ENCODE assay signal across 22 cellular contexts in the genomic region with DNA sequence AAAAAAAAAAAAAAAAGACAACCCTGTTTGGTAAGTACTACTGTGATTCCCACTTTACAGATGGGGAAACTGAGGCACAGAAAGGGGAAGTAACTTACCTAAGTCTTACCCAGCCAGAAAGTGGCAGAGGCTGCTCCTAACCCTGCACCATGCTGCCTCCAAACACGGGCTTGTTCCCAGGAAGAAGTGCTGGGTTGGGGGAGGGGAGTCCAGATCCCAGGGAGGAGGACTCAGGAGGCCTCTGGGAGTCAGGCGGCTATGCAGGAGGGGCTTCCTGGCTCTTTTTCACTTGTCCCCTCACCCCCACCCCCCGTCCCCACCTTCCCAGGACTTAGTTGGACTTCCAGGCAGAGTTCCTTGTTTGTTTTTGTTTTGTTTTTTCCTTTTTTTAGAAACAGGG.
"Had no signal": no experiment of that assay in that cellular context is flagged by ENCODE, and none has a peak within 500 bp of the region (broad histone marks: within the 10 kb centered on the region; RNA-seq: fewer than 3 reads in every experiment).

No MANE protein-coding gene starts in this region.

- H3K27ac ChIP-seq: dorsolateral prefrontal cortex, prostate gland, right atrium auricular region, sigmoid colon, testis, tibial artery had no signal

- H3K27me3 Mint-ChIP-seq: naive thymus-derived CD4-positive, alpha-beta T cell; stimulated activated memory B cell treated with anti-CD40 and anti-IgM and Interleukin-4, amounts not matched to agents 10 μg/mL and 1 μg/mL and 100 μg/mL, for 72 hours had no signal

- H3K9me3 Mint-ChIP-seq: nephron progenitor cell; stimulated activated memory B cell treated with anti-CD40 and anti-IgM and Interleukin-4, amounts not matched to agents 10 μg/mL and 1 μg/mL and 100 μg/mL, for 72 hours; type B pancreatic cell had no signal

- H3K9me3 ChIP-seq: prostate gland, right atrium auricular region, sigmoid colon, testis, tibial artery had no signal

- DNase-seq: dorsolateral prefrontal cortex; effector CD4-positive, alpha-beta T cell; head of caudate nucleus; mesendoderm; midbrain; naive thymus-derived CD4-positive, alpha-beta T cell; nephron progenitor cell; nucleus accumbens; sigmoid colon; stimulated activated CD4-positive, alpha-beta T cell treated with anti-CD3 and anti-CD28 coated beads, Interleukin-2, amount 100 ng/mL, for 24 hours; stimulated activated CD4-positive, alpha-beta T cell treated with anti-CD3 and anti-CD28 coated beads, Interleukin-4, amount 100 ng/mL, for 24 hours; stimulated activated naive CD8-positive, alpha-beta T cell treated with anti-CD3 and anti-CD28 coated beads, Interleukin-15, Interleukin-2, amounts not matched to agents 100 U/mL and 50 U/mL, for 24 hours; substantia nigra; testis; tibial artery had no signal

- H3K4me1 ChIP-seq: prostate gland, right atrium auricular region, sigmoid colon, testis, tibial artery had no signal

- H3K36me3 ChIP-seq: prostate gland, right atrium auricular region, sigmoid colon, tibial artery had no signal

- H3K36me3 Mint-ChIP-seq: type B pancreatic cell had no signal

- FAIRE-seq: frontal cortex, keratinocyte had no signal

- H3K27me3 ChIP-seq: dorsolateral prefrontal cortex, right atrium auricular region, sigmoid colon, testis had no signal

- ATAC-seq: naive thymus-derived CD4-positive, alpha-beta T cell; stimulated activated memory B cell treated with anti-CD40 and anti-IgM and Interleukin-4, amounts not matched to agents 10 μg/mL and 1 μg/mL and 100 μg/mL, for 72 hours; stimulated activated naive CD8-positive, alpha-beta T cell treated with anti-CD3 and anti-CD28 coated beads, Interleukin-15, Interleukin-2, amounts not matched to agents 100 U/mL and 50 U/mL, for 24 hours had no signal

- H3K4me3 ChIP-seq: dorsolateral prefrontal cortex, lung, prostate gland, right atrium auricular region, sigmoid colon, testis, tibial artery had no signal

- H3K4me3 Mint-ChIP-seq: nephron progenitor cell; stimulated activated memory B cell treated with anti-CD40 and anti-IgM and Interleukin-4, amounts not matched to agents 10 μg/mL and 1 μg/mL and 100 μg/mL, for 72 hours; type B pancreatic cell had no signal

- H3K27ac Mint-ChIP-seq: nephron progenitor cell, type B pancreatic cell had no signal
